Comparison of ENCODE assay signal across 21 cellular contexts in genomic region chr22:22213231-22213630, GRCh38. TPM values are rescaled to one million over a fixed set of nuclear protein-coding genes. Genes with fewer than 3 reads are reported as not detected.
"Had no signal": no experiment of that assay in that cellular context is flagged by ENCODE, and none has a peak within 500 bp of the region (broad histone marks: within the 10 kb centered on the region; RNA-seq: fewer than 3 reads in every experiment).

No MANE protein-coding gene starts in this region.

- H3K4me1 ChIP-seq: ascending aorta, gastroesophageal sphincter, prostate gland had no signal

- H3K27ac ChIP-seq: ascending aorta, brain microvascular endothelial cell, gastroesophageal sphincter, prostate gland, spleen, upper lobe of left lung had no signal

- ATAC-seq: activated T-cell treated with anti-CD3 and anti-CD28 coated beads, Interleukin-2, amount 50 U/mL, for 72 hours; gastroesophageal sphincter; left cardiac atrium; natural killer cell treated with Interleukin-12 subunit alpha and Interleukin-12 subunit beta and Interleukin-15 and Interleukin-18, amount 100 ng/mL, for 72 hours; stimulated activated naive CD8-positive, alpha-beta T cell treated with anti-CD3 and anti-CD28 coated beads, Interleukin-15, Interleukin-2, amounts not matched to agents 100 U/mL and 50 U/mL, for 24 hours had no signal

- H3K36me3 ChIP-seq: ascending aorta, brain microvascular endothelial cell, gastroesophageal sphincter, prostate gland, spleen, upper lobe of left lung had no signal

- DNase-seq: activated CD4-positive, alpha-beta memory T cell treated with anti-CD3 and anti-CD28 coated beads, Interleukin-2, amount 10 ng/mL, durations not matched to agents 7 days and 5 days; activated CD4-positive, alpha-beta T cell treated with anti-CD3 and anti-CD28 coated beads for 4 hours; activated CD4-positive, CD25-positive, alpha-beta regulatory T cell; activated effector memory CD4-positive, alpha-beta T cell treated with anti-CD3 and anti-CD28 coated beads, Interleukin-2, amount 50 U/mL, for 16 hours; activated naive CD4-positive, alpha-beta T cell treated with anti-CD3 and anti-CD28 coated beads, Interleukin-2, amount 10 ng/mL, durations not matched to agents 7 days and 5 days; activated T-cell treated with anti-CD3 and anti-CD28 coated beads, Interleukin-2, amount 50 U/mL, for 72 hours; brain microvascular endothelial cell; caudate nucleus; effector CD8-positive, alpha-beta T cell; left cardiac atrium; midbrain; spleen; stimulated activated CD4-positive, alpha-beta T cell treated with anti-CD3 and anti-CD28 coated beads, Interleukin-4, amount 100 ng/mL, for 24 hours; stimulated activated naive CD8-positive, alpha-beta T cell treated with anti-CD3 and anti-CD28 coated beads, Interleukin-15, Interleukin-2, amounts not matched to agents 100 U/mL and 50 U/mL, for 24 hours; upper lobe of left lung had no signal

- H3K9me3 ChIP-seq: ascending aorta, gastroesophageal sphincter, prostate gland, spleen, upper lobe of left lung had no signal

- H3K27me3 ChIP-seq: ascending aorta, upper lobe of left lung had no signal

- H3K4me3 ChIP-seq: ascending aorta, gastroesophageal sphincter, prostate gland, spleen, upper lobe of left lung had no signal

RNA-seq across cellular contexts. Expression of gene VPREB1, which starts 31.4 kb away (rescaled TPM):
- polyA plus RNA-seq: esophagus, liver had no signal
